16 cellular contexts compared by ENCODE assay signal in the genomic region with DNA sequence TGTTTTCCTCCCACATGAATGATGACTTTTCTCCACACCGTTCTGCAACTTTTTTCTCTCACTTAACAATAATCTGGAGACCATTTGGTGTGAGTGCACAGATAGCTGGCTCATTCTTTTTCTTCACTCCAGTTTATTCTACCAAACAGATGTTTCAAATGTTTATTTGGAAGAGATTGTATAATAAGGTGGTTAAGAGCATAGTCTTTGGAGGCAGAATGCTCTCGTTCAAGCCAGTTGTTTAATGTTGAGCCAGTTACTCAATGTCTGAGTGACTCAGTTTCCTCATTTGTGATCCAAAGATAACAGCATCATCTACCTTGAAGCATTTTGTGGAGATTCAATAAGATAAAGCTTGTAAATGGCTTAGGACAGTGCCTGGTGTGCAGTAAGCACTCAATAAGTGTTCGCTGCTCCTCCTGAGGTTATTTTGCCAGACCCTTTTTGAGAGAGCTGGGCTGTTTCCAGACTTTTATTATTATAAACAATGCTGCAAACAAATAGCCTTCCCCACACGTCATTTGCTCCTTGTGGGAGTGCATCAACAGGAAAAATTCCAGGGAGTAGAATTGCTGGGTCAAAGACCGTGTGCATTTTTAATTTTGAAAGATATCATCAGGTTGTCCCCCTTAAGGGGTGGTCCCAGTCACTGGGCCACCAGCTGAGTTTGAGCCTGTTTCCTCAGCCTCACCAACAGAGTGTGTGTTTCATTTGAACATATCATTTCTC.
DNase-seq lines count a peak whose midpoint lies in the region; ATAC-seq and TF ChIP-seq lines count a peak whose summit lies in the region.
"Had no signal": no experiment of that assay in that cellular context is flagged by ENCODE, and none has a peak within 500 bp of the region (broad histone marks: within the 10 kb centered on the region; RNA-seq: fewer than 3 reads in every experiment).

No MANE protein-coding gene starts in this region.

- H3K27me3 ChIP-seq in SJSA1 (replicated peaks) (no peaks in the 10 kb centered on the region), smooth muscle cell (ENCODE audit: low read depth) (no peaks in the 10 kb centered on the region)

- H3K36me3 ChIP-seq in SJSA1: no peaks in the 10 kb centered on the region
- no peaks in the 10 kb centered on the region for H3K36me3 ChIP-seq in smooth muscle cell (ENCODE audit: low read depth)

- H3K79me2 ChIP-seq in smooth muscle cell (ENCODE audit: low read depth): no peaks in the 10 kb centered on the region

- no peak overlapping the region for H3K9ac ChIP-seq in smooth muscle cell (ENCODE audit: low read depth)

- H2AFZ ChIP-seq in smooth muscle cell (ENCODE audit: low read depth): no peak overlapping the region

- H3K4me1 ChIP-seq in SJSA1 (replicated peaks) (peaks cover 74% of the 10 kb centered on the region), smooth muscle cell (ENCODE audit: low read depth) (peaks cover 27% of the 10 kb centered on the region)

- no peak for TF ChIP-seq CTCF in fibroblast of mammary gland (conservative IDR thresholded peaks at IDR 0.05; ENCODE audit: control insufficient read depth, insufficient read depth, low read depth, low read length)
- TF ChIP-seq CTCF in smooth muscle cell (IDR thresholded peaks at IDR 0.05; ENCODE audit: borderline replicate concordance, insufficient read depth, poor library complexity, severe bottlenecking): no peak

- peak overlapping the region; percentile 1 for H3K4me2 ChIP-seq in smooth muscle cell
- H3K4me2 ChIP-seq: A549 had no signal

- H3F3A ChIP-seq in smooth muscle cell (ENCODE audit: low read depth): no peaks in the 10 kb centered on the region

- peak; percentile 43 for DNase-seq in EH (ENCODE audit: low read depth)
- peak; percentile 74 to 94 for DNase-seq in SJSA1 (ENCODE audit: low read depth in 1 of 2, low spot score in 2 of 2)
- DNase-seq in fibroblast of mammary gland (ENCODE audit: low read depth): peak; percentile 60
- no peak for DNase-seq in smooth muscle cell (lab: John Stamatoyannopoulos, UW; ENCODE audit: unreplicated experiment)
- no peak for DNase-seq in activated gamma-delta T cell (lab: John Stamatoyannopoulos, UW)
- DNase-seq: CD4-positive, alpha-beta memory T cell; KG1; NCI-H1105 treated with DMSO at 0.1 percent for 48 hours; NCI-H1930; NCI-H2171; NCI-H446 treated with DMSO at 0.1 percent for 48 hours; NCI-H748 treated with DMSO at 0.1 percent for 48 hours; SHP77 treated with DMSO at 0.1 percent for 48 hours had no signal

- H3K4me3 ChIP-seq in SJSA1 (no peak overlapping the region), fibroblast of mammary gland (ENCODE audit: control insufficient read depth, low read depth, low read length) (no peak overlapping the region), smooth muscle cell (no peak overlapping the region)
- H3K4me3 ChIP-seq: A549 had no signal

- no peak for ATAC-seq in GM21447 (IDR thresholded peaks at IDR 0.05; ENCODE audit: unreplicated experiment)
- ATAC-seq in HG02610 (IDR thresholded peaks at IDR 0.05; ENCODE audit: unreplicated experiment): no peak
- ATAC-seq: A549 had no signal

- H3K9me3 ChIP-seq in SJSA1 (replicated peaks) (no peaks in the 10 kb centered on the region), smooth muscle cell (replicated peaks; ENCODE audit: low read depth) (no peaks in the 10 kb centered on the region)
- H3K9me3 ChIP-seq: A549 had no signal

- H3K27ac ChIP-seq in SJSA1 (peak overlapping the region; percentile 84), smooth muscle cell (ENCODE audit: low read depth) (peak overlapping the region; percentile 5)
- H3K27ac ChIP-seq: A549 had no signal

- no peaks in the 10 kb centered on the region for H4K20me1 ChIP-seq in smooth muscle cell (ENCODE audit: low read depth)

- WGBS in smooth muscle cell (ENCODE audit: low lambda C conversion rate): 31% methylated on average over 5 of the region's 5 CpGs

Comparison
In these comparisons a context has a peak if more than half of its experiments do, and no peak if none do; other contexts are left out.
1. DNase-seq: peak in EH (single experiment), SJSA1 (2 of 2) and fibroblast of mammary gland (single experiment); none in smooth muscle cell (single experiment) and activated gamma-delta T cell (single experiment).